In genomic region chr6:142374965-142375733, GRCh38 we compare ENCODE assay signal across 1 cellular context.
TF ChIP-seq lines count a peak whose summit lies in the region.

No MANE protein-coding gene starts in this region.

TF ChIP-seq in HepG2, 621 proteins besides CTCF, POLR2A, EP300 and RAD21 (continued from another document and continues in another):
- TF ChIP-seq FOXP1 (IDR thresholded peaks at IDR 0.05) = peak; percentile 64; the same call in 1 of the 2 replicates
- peak; percentile 98 for TF ChIP-seq FOXP1 (CRISPR knock-in tag; IDR thresholded peaks at IDR 0.05)
- TF ChIP-seq KDM1A (CRISPR knock-in tag; IDR thresholded peaks at IDR 0.05) = peak; percentile 69; the same call in 1 of the 2 replicates
- peak; percentile 64; the same call in 1 of the 2 replicates for TF ChIP-seq BRF2 (CRISPR knock-in tag; IDR thresholded peaks at IDR 0.05)
- TF ChIP-seq DNMT1 (CRISPR knock-in tag; IDR thresholded peaks at IDR 0.05) = no peak
- no peak for TF ChIP-seq ATF5 (CRISPR knock-in tag; IDR thresholded peaks at IDR 0.05; ENCODE audit: low read depth)
- TF ChIP-seq ZNF737 (CRISPR knock-in tag; IDR thresholded peaks at IDR 0.05; ENCODE audit: borderline replicate concordance) = no peak
- TF ChIP-seq ZNF597 (CRISPR knock-in tag; IDR thresholded peaks at IDR 0.05) = no peak
- no peak for TF ChIP-seq MTA3 (CRISPR knock-in tag; IDR thresholded peaks at IDR 0.05)
- no peak for TF ChIP-seq ZNF20 (CRISPR knock-in tag; IDR thresholded peaks at IDR 0.05)
- no peak for TF ChIP-seq ZNF598 (CRISPR knock-in tag; IDR thresholded peaks at IDR 0.05; ENCODE audit: borderline replicate concordance)
- TF ChIP-seq ZNF646 (CRISPR knock-in tag; IDR thresholded peaks at IDR 0.05) = no peak
- TF ChIP-seq ZZZ3 (CRISPR knock-in tag; IDR thresholded peaks at IDR 0.05; ENCODE audit: borderline replicate concordance) = no peak
- no peak for TF ChIP-seq ZNF841 (CRISPR knock-in tag; IDR thresholded peaks at IDR 0.05; ENCODE audit: borderline replicate concordance)
- TF ChIP-seq NCOA5 (CRISPR knock-in tag; IDR thresholded peaks at IDR 0.05) = no peak
- TF ChIP-seq ZNF691 (CRISPR knock-in tag; IDR thresholded peaks at IDR 0.05; ENCODE audit: borderline replicate concordance, low read depth) = no peak
- TF ChIP-seq SALL2 (CRISPR knock-in tag; IDR thresholded peaks at IDR 0.05) = 0 out of 2 replicates have a peak, but pooled peaks have one; percentile 43
- peak; percentile 95 for TF ChIP-seq ZKSCAN8 (CRISPR knock-in tag; IDR thresholded peaks at IDR 0.05; ENCODE audit: borderline replicate concordance)
- peak; percentile 56; the same call in 1 of the 2 replicates for TF ChIP-seq ARNTL (CRISPR knock-in tag; IDR thresholded peaks at IDR 0.05)
- no peak for TF ChIP-seq ZNF569 (CRISPR knock-in tag; IDR thresholded peaks at IDR 0.05; ENCODE audit: borderline replicate concordance)
- 0 out of 2 replicates have a peak, but pooled peaks have one; percentile 66 for TF ChIP-seq ZNF430 (CRISPR knock-in tag; IDR thresholded peaks at IDR 0.05)
- TF ChIP-seq MTERF4 (CRISPR knock-in tag; IDR thresholded peaks at IDR 0.05) = no peak
- TF ChIP-seq KAT8 (CRISPR knock-in tag; IDR thresholded peaks at IDR 0.05) = peak; percentile 78
- TF ChIP-seq RORA (CRISPR knock-in tag; IDR thresholded peaks at IDR 0.05) = no peak
- no peak; the same call in 1 of the 2 replicates for TF ChIP-seq DNMT3B (CRISPR knock-in tag; conservative IDR thresholded peaks at IDR 0.05)
- no peak for TF ChIP-seq SOX6 (IDR thresholded peaks at IDR 0.05)
- peak; percentile 92 for TF ChIP-seq SOX6 (CRISPR knock-in tag; IDR thresholded peaks at IDR 0.05)
- peak; percentile 49; the same call in 1 of the 2 replicates for TF ChIP-seq KMT2B (CRISPR knock-in tag; IDR thresholded peaks at IDR 0.05)
- peak; percentile 95 for TF ChIP-seq PPARG (CRISPR knock-in tag; conservative IDR thresholded peaks at IDR 0.05)
- no peak for TF ChIP-seq CBX5 (CRISPR knock-in tag; IDR thresholded peaks at IDR 0.05; ENCODE audit: borderline replicate concordance)
- TF ChIP-seq SNRNP70 (IDR thresholded peaks at IDR 0.05; ENCODE audit: low read depth, low read length) = no peak
- no peak for TF ChIP-seq TERF1 (CRISPR knock-in tag; IDR thresholded peaks at IDR 0.05)
- no peak for TF ChIP-seq ZBTB40 (IDR thresholded peaks at IDR 0.05)
- TF ChIP-seq ZBTB40 (CRISPR knock-in tag; IDR thresholded peaks at IDR 0.05) = no peak; the same call in 1 of the 2 replicates
- TF ChIP-seq ZEB1 (IDR thresholded peaks at IDR 0.05; ENCODE audit: insufficient replicate concordance, low read depth) = peak; percentile 56
- TF ChIP-seq ZNF562 (CRISPR knock-in tag; IDR thresholded peaks at IDR 0.05; ENCODE audit: borderline replicate concordance) = no peak
- peak; percentile 46; the same call in 1 of the 3 replicates for TF ChIP-seq MXI1 (IDR thresholded peaks at IDR 0.05; ENCODE audit: borderline replicate concordance, low read depth, low read length)
- no peak for TF ChIP-seq ZBTB8A (CRISPR knock-in tag; IDR thresholded peaks at IDR 0.05; ENCODE audit: borderline replicate concordance, low read depth)
- no peak for TF ChIP-seq KAT2B (IDR thresholded peaks at IDR 0.05; ENCODE audit: borderline replicate concordance, low read depth, low read length)
